13 cellular contexts compared by ENCODE assay signal in the genomic region with DNA sequence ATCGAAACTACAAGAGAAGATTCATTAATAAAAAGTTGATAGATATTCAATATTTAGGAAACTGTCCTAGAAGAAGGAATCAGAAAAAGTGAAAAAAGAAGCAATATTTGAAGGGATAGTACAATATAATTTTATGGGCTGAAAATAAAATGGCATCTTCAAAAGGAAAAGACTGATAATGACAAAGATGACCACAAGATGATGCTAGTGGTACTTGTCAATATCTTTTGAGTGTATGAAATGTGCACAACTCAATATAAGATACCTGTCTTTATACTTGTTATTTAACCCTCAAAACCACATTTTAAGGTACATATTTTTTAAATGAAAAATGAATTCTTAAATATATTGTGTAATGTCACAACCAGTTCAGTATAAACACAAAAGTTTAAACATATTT.
DNase-seq lines count a peak whose midpoint lies in the region; FAIRE-seq and TF ChIP-seq lines count a peak whose summit lies in the region.
"Had no signal": no experiment of that assay in that cellular context is flagged by ENCODE, and none has a peak within 500 bp of the region (broad histone marks: within the 10 kb centered on the region; RNA-seq: fewer than 3 reads in every experiment).

No MANE protein-coding gene starts in this region.

- no peaks in the 10 kb centered on the region for H3K79me2 ChIP-seq in H9 (ENCODE audit: insufficient read depth, low read length)

- no peak overlapping the region for H2AFZ ChIP-seq in H9 (ENCODE audit: low read length)

- no peak overlapping the region for H3K9ac ChIP-seq in H9 (ENCODE audit: extremely low read depth, insufficient read length, low read length)

- H2BK20ac ChIP-seq in H9 (ENCODE audit: low read depth, low read length, poor library complexity, severe bottlenecking): no peak overlapping the region

- no peak overlapping the region for H3K14ac ChIP-seq in H9 (ENCODE audit: insufficient read depth, low read length)

- no peaks in the 10 kb centered on the region for H4K20me1 ChIP-seq in H9 (ENCODE audit: control insufficient read depth, insufficient read depth, insufficient read length)

- peak; percentile 63 for TF ChIP-seq CTCF in H9 (conservative IDR thresholded peaks at IDR 0.05)
- peak; percentile 80 for TF ChIP-seq CTCF in RWPE1 (conservative IDR thresholded peaks at IDR 0.05; ENCODE audit: low read depth)
- TF ChIP-seq CTCF in fibroblast of mammary gland (conservative IDR thresholded peaks at IDR 0.05; ENCODE audit: control insufficient read depth, insufficient read depth, low read depth, low read length): peak; percentile 28

- H3K9me3 Mint-ChIP-seq in H9: peaks cover 6 to 8% of the 10 kb centered on the region in 2 experiments
- H3K9me3 Mint-ChIP-seq in activated naive CD4-positive, alpha-beta T cell treated with anti-CD3 and anti-CD28 coated beads, Interleukin-2, amount 10 ng/mL, durations not matched to agents 7 days and 5 days: peaks cover 11% of the 10 kb centered on the region
- peaks cover 21% of the 10 kb centered on the region for H3K9me3 Mint-ChIP-seq in T-helper 2 cell treated with Interferon-gamma antibody and Interleukin-4, amounts not matched to agents 5 μg/mL and 100 μg/mL, for 36 hours

- H3K27ac ChIP-seq in H9 (ENCODE audit: insufficient read length, low read depth, low read length) (no peak overlapping the region), RWPE1 (no peak overlapping the region)

- DNase-seq in H9 (no peak), RWPE1 (ENCODE audit: low spot score) (peak; percentile 13), fibroblast of mammary gland (ENCODE audit: low read depth) (peak; percentile 2), cerebellar nuclear complex (lab: John Stamatoyannopoulos, UW) (no peak), NCI-H2196 treated with DMSO at 0.1 percent for 48 hours (lab: John Stamatoyannopoulos, UW; ENCODE audit: unreplicated experiment) (no peak)
- DNase-seq in activated naive CD4-positive, alpha-beta T cell treated with anti-CD3 and anti-CD28 coated beads, Interleukin-2, amount 10 ng/mL, durations not matched to agents 7 days and 5 days: no peak
- no peak for DNase-seq in T-helper 2 cell treated with Interferon-gamma antibody and Interleukin-4, amounts not matched to agents 5 μg/mL and 100 μg/mL, for 36 hours (ENCODE audit: low spot score)
- DNase-seq: activated naive CD4-positive, alpha-beta T cell; CD4-positive, alpha-beta T cell; naive B cell; NCI-H524 treated with DMSO at 0.1 percent for 48 hours had no signal

- no peak overlapping the region for H4K5ac ChIP-seq in H9 (ENCODE audit: insufficient read length, low read depth, low read length)

- no peak overlapping the region for H3K18ac ChIP-seq in H9 (ENCODE audit: insufficient read length, low read depth, low read length)

- H2BK12ac ChIP-seq in H9 (ENCODE audit: insufficient read length, low read depth, low read length): no peak overlapping the region

- no peaks in the 10 kb centered on the region for H3K9me3 ChIP-seq in H9 (ENCODE audit: control insufficient read depth, low read depth, low read length)

- no peak overlapping the region for H3K4me3 ChIP-seq in fibroblast of mammary gland (ENCODE audit: control insufficient read depth, low read depth, low read length)

- no peak overlapping the region for H3K4me2 ChIP-seq in H9 (ENCODE audit: insufficient read depth, insufficient read length, low read length)

- POLR2A ChIA-PET in RWPE1 (lab: Yijun Ruan, JAX; ENCODE audit: low non-redundant PET): no interaction called here

- no peaks in the 10 kb centered on the region for H3K4me1 ChIP-seq in H9 (ENCODE audit: insufficient read depth, low read length)

- H2AK5ac ChIP-seq in H9 (ENCODE audit: insufficient read length, low read length): no peak overlapping the region

- H3K36me3 Mint-ChIP-seq in H9 (ENCODE audit: insufficient read depth in 1 of 3, low read depth in 3 of 3): peaks cover 3 to 5% (median 4%) of the 10 kb centered on the region in 3 experiments; a peak in 4 of 7 replicates
- no peaks in the 10 kb centered on the region for H3K36me3 Mint-ChIP-seq in activated naive CD4-positive, alpha-beta T cell treated with anti-CD3 and anti-CD28 coated beads, Interleukin-2, amount 10 ng/mL, durations not matched to agents 7 days and 5 days
- H3K36me3 Mint-ChIP-seq in T-helper 2 cell treated with Interferon-gamma antibody and Interleukin-4, amounts not matched to agents 5 μg/mL and 100 μg/mL, for 36 hours (ENCODE audit: low read depth): no peaks in the 10 kb centered on the region
- H3K36me3 Mint-ChIP-seq: naive B cell had no signal

- H3K27me3 ChIP-seq in H9 (ENCODE audit: insufficient read depth, low read length): no peaks in the 10 kb centered on the region

- no CpG with 5 or more reads among the region's 1 CpG for WGBS in H9 (ENCODE audit: extremely low coverage, insufficient read length, low lambda C conversion rate)

- H3K27ac Mint-ChIP-seq in H9: no peak overlapping the region
- H3K27ac Mint-ChIP-seq in activated naive CD4-positive, alpha-beta T cell treated with anti-CD3 and anti-CD28 coated beads, Interleukin-2, amount 10 ng/mL, durations not matched to agents 7 days and 5 days: no peak overlapping the region
- H3K27ac Mint-ChIP-seq in T-helper 2 cell treated with Interferon-gamma antibody and Interleukin-4, amounts not matched to agents 5 μg/mL and 100 μg/mL, for 36 hours: no peak overlapping the region
- H3K27ac Mint-ChIP-seq: CD4-positive, alpha-beta T cell; naive B cell; WTC11 had no signal

- H3K56ac ChIP-seq in H9 (ENCODE audit: insufficient read length, low read depth, low read length): no peak overlapping the region

- H3K27me3 Mint-ChIP-seq in H9 (ENCODE audit: low read depth): no peaks in the 10 kb centered on the region
- no peaks in the 10 kb centered on the region for H3K27me3 Mint-ChIP-seq in activated naive CD4-positive, alpha-beta T cell treated with anti-CD3 and anti-CD28 coated beads, Interleukin-2, amount 10 ng/mL, durations not matched to agents 7 days and 5 days
- H3K27me3 Mint-ChIP-seq in T-helper 2 cell treated with Interferon-gamma antibody and Interleukin-4, amounts not matched to agents 5 μg/mL and 100 μg/mL, for 36 hours (ENCODE audit: low read depth): no peaks in the 10 kb centered on the region
- H3K27me3 Mint-ChIP-seq: CD4-positive, alpha-beta T cell; naive B cell had no signal

- H2BK5ac ChIP-seq in H9 (ENCODE audit: insufficient read length, low read length): no peak overlapping the region

- peak; percentile 93 for FAIRE-seq in A204.1 (lab: Jason Lieb, UNC)

- CTCF ChIA-PET in RWPE1 (lab: Yijun Ruan, JAX): interaction anchor here (0.6 kb wide), 1 partner anchor 984 kb away, joined by 3 read pairs; no protein-coding TSS in a partner anchor
- CTCF ChIA-PET in activated naive CD4-positive, alpha-beta T cell treated with anti-CD3 and anti-CD28 coated beads, Interleukin-2, amount 10 ng/mL, durations not matched to agents 7 days and 5 days (lab: Charles Lee): no interaction called here

- no peak overlapping the region for H3K4me3 Mint-ChIP-seq in H9
- H3K4me3 Mint-ChIP-seq in activated naive CD4-positive, alpha-beta T cell treated with anti-CD3 and anti-CD28 coated beads, Interleukin-2, amount 10 ng/mL, durations not matched to agents 7 days and 5 days: no peak overlapping the region
- no peak overlapping the region for H3K4me3 Mint-ChIP-seq in T-helper 2 cell treated with Interferon-gamma antibody and Interleukin-4, amounts not matched to agents 5 μg/mL and 100 μg/mL, for 36 hours
- H3K4me3 Mint-ChIP-seq: CD4-positive, alpha-beta T cell; naive B cell; WTC11 had no signal

- no peaks in the 10 kb centered on the region for H3K23me2 ChIP-seq in H9 (ENCODE audit: insufficient read length, low read depth, low read length, poor library complexity, severe bottlenecking)

- H4K91ac ChIP-seq in H9 (ENCODE audit: insufficient read length, low read depth, low read length): no peak overlapping the region

- H3K4ac ChIP-seq in H9 (ENCODE audit: low read depth, low read length): no peak overlapping the region

- no peak overlapping the region for H3T11ph ChIP-seq in H9 (ENCODE audit: low read length)

- no peak overlapping the region for H4K8ac ChIP-seq in H9 (replicated peaks; ENCODE audit: insufficient read length, low read depth, low read length)

- no peaks in the 10 kb centered on the region for H3K79me1 ChIP-seq in H9 (ENCODE audit: insufficient read depth, low read depth, low read length, poor library complexity, severe bottlenecking)

- no peak overlapping the region for H3K23ac ChIP-seq in H9 (ENCODE audit: insufficient read length, low read depth, low read length)

- no peaks in the 10 kb centered on the region for H3K4me1 Mint-ChIP-seq in H9
- no peaks in the 10 kb centered on the region for H3K4me1 Mint-ChIP-seq in activated naive CD4-positive, alpha-beta T cell treated with anti-CD3 and anti-CD28 coated beads, Interleukin-2, amount 10 ng/mL, durations not matched to agents 7 days and 5 days
- H3K4me1 Mint-ChIP-seq in T-helper 2 cell treated with Interferon-gamma antibody and Interleukin-4, amounts not matched to agents 5 μg/mL and 100 μg/mL, for 36 hours (ENCODE audit: low read depth): no peaks in the 10 kb centered on the region
- H3K4me1 Mint-ChIP-seq: naive B cell, WTC11 had no signal

- H2BK15ac ChIP-seq in H9 (ENCODE audit: low read depth, low read length): no peak overlapping the region

- H2BK120ac ChIP-seq in H9 (ENCODE audit: low read depth, low read length, poor library complexity, severe bottlenecking): no peak overlapping the region

Comparison
In these comparisons a context has a peak if more than half of its experiments do, and no peak if none do; other contexts are left out.
1. DNase-seq: peak in RWPE1 (single experiment) and fibroblast of mammary gland (single experiment); none in H9 (single experiment), activated naive CD4-positive, alpha-beta T cell treated with anti-CD3 and anti-CD28 coated beads, Interleukin-2, amount 10 ng/mL, durations not matched to agents 7 days and 5 days (single experiment), cerebellar nuclear complex (0 of 2), NCI-H2196 treated with DMSO at 0.1 percent for 48 hours (single experiment) and T-helper 2 cell treated with Interferon-gamma antibody and Interleukin-4, amounts not matched to agents 5 μg/mL and 100 μg/mL, for 36 hours (single experiment).
2. CTCF ChIP-seq: peak in every context shown above with its lines; median percentile 80 in RWPE1; 63 in H9; 28 in fibroblast of mammary gland.